Comparison of ENCODE assay signal across 8 cellular contexts in the genomic region with DNA sequence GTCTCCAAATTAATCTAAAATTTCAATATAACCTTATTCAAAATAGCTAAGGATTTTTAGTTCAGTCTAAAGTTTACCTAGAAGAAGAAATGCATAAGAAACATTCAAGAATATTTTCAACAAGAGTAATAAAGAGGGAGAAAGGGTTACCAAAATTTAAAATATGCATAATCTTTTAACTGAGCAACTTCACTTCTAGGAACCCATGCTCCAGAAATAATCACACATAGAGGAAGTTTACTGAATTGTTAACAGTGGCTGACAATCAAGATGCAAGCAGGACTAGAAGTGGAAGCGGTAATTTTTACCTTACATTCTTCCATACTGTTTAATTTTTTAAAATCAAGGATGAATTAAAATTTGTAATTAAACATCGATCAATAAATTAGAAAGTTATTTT. TPM values are rescaled to one million over a fixed set of nuclear protein-coding genes. Genes with fewer than 3 reads are reported as not detected.
DNase-seq lines count a peak whose midpoint lies in the region; ATAC-seq, FAIRE-seq and TF ChIP-seq lines count a peak whose summit lies in the region.

No MANE protein-coding gene starts in this region.

- H3K27ac ChIP-seq in keratinocyte (ENCODE audit: control insufficient read depth, insufficient read depth, low read length) (peak overlapping the region; percentile 100), transverse colon (peak overlapping the region; percentile 95 to 99 (median 98))

- H3K27me3 ChIP-seq in keratinocyte (ENCODE audit: control insufficient read depth, extremely low read depth, insufficient read depth, low read length): no peaks in the 10 kb centered on the region
- no peaks in the 10 kb centered on the region for H3K27me3 ChIP-seq in transverse colon

- dilution Hi-C loops in keratinocyte (cut with MboI; ENCODE audit: extremely low pct_ligation_motif_present, low sequenced_read_pairs): no loop called here

- H3K36me3 Mint-ChIP-seq in activated naive CD4-positive, alpha-beta T cell treated with anti-CD3 and anti-CD28 coated beads, Interleukin-2, amount 50 U/mL, for 24 hours: peaks cover 2% of the 10 kb centered on the region
- H3K36me3 Mint-ChIP-seq in activated CD4-positive, alpha-beta memory T cell treated with anti-CD3 and anti-CD28 coated beads, Interleukin-2, amount 10 ng/mL, durations not matched to agents 7 days and 5 days (ENCODE audit: low read depth): peaks cover 31% of the 10 kb centered on the region

- TF ChIP-seq CTCF in keratinocyte (optimal IDR thresholded peaks at IDR 0.05 in 1 of 3, IDR thresholded peaks at IDR 0.05 in 1 of 3, conservative IDR thresholded peaks at IDR 0.05 in 1 of 3; ENCODE audit: extremely low read depth in 1 of 3, insufficient read depth in 2 of 3, low read length in 3 of 3) (no peak), transverse colon (IDR thresholded peaks at IDR 0.05) (no peak)

- FAIRE-seq in keratinocyte (lab: Jason Lieb, UNC): no peak

- peak overlapping the region; percentile 96 for H3K27ac Mint-ChIP-seq in activated naive CD4-positive, alpha-beta T cell treated with anti-CD3 and anti-CD28 coated beads, Interleukin-2, amount 50 U/mL, for 24 hours
- peak overlapping the region; percentile 100 for H3K27ac Mint-ChIP-seq in activated CD4-positive, alpha-beta memory T cell treated with anti-CD3 and anti-CD28 coated beads, Interleukin-2, amount 10 ng/mL, durations not matched to agents 7 days and 5 days

- H3K4me2 ChIP-seq in keratinocyte (ENCODE audit: control insufficient read depth, extremely low read depth, insufficient read depth, low read depth, low read length): peak overlapping the region; percentile 90

- H3K4me3 ChIP-seq in keratinocyte (ENCODE audit: control insufficient read depth in 2 of 3, extremely low read depth in 1 of 3, insufficient read depth in 2 of 3, low read depth in 1 of 3, low read length in 3 of 3) (peak overlapping the region; percentile 91 to 97 (median 96)), transverse colon (peak overlapping the region in 3 of 4 donors; percentile 76 to 92 (median 77))

- peaks cover 61% of the 10 kb centered on the region for H3K79me2 ChIP-seq in keratinocyte (ENCODE audit: control insufficient read depth, insufficient read depth, low read length)

- no peak overlapping the region for H2AFZ ChIP-seq in keratinocyte (ENCODE audit: control insufficient read depth, low read length)

- H3K36me3 ChIP-seq in keratinocyte (ENCODE audit: control insufficient read depth in 2 of 2, extremely low read depth in 1 of 2, insufficient read depth in 2 of 2, low read length in 2 of 2) (no peaks in the 10 kb centered on the region), transverse colon (no peaks in the 10 kb centered on the region)

- in situ Hi-C loops in transverse colon (cut with MboI; ENCODE audit: low pct_ligation_motif_present in 1 of 4, low pct_unique_long_range_greater_than_20kb in 1 of 4, low sequenced_read_pairs in 3 of 4): loop anchor here in 2 of 4 donors (25.0 kb wide), 2 partner anchors 279 to 1021 kb away; a partner anchor contains a TSS

- peak overlapping the region; percentile 95 for H3K4me3 Mint-ChIP-seq in activated naive CD4-positive, alpha-beta T cell treated with anti-CD3 and anti-CD28 coated beads, Interleukin-2, amount 50 U/mL, for 24 hours
- peak overlapping the region; percentile 100 for H3K4me3 Mint-ChIP-seq in activated CD4-positive, alpha-beta memory T cell treated with anti-CD3 and anti-CD28 coated beads, Interleukin-2, amount 10 ng/mL, durations not matched to agents 7 days and 5 days

- DNase-seq in activated naive CD4-positive, alpha-beta T cell (lab: John Stamatoyannopoulos, UW): no peak
- DNase-seq in activated CD4-positive, alpha-beta memory T cell treated with anti-CD3 and anti-CD28 coated beads, Interleukin-2, amount 10 ng/mL, durations not matched to agents 7 days and 5 days: no peak
- DNase-seq in keratinocyte (ENCODE audit: low read depth, low spot score) (no peak), transverse colon (no peak), mesenteric fat pad (ENCODE audit: low spot score) (no peak)
- no peak for DNase-seq in activated CD8-positive, alpha-beta memory T cell treated with anti-CD3 and anti-CD28 coated beads for 24 hours

- intact Hi-C loops in transverse colon (cut with DNase I; ENCODE audit: low total_unique reads): loop anchor here (10.0 kb wide), 1 partner anchor 53 kb away; no protein-coding TSS in a partner anchor

- peak overlapping the region; percentile 96 for H3K9ac ChIP-seq in keratinocyte (ENCODE audit: control insufficient read depth, extremely low read depth, insufficient read depth, low read length)

- POLR2A ChIA-PET in activated CD4-positive, alpha-beta memory T cell treated with anti-CD3 and anti-CD28 coated beads, Interleukin-2, amount 10 ng/mL, durations not matched to agents 7 days and 5 days (lab: Charles Lee): no interaction called here

- ATAC-seq in GM21723 (IDR thresholded peaks at IDR 0.05; ENCODE audit: unreplicated experiment): no peak

- CTCF ChIA-PET in activated CD4-positive, alpha-beta memory T cell treated with anti-CD3 and anti-CD28 coated beads, Interleukin-2, amount 10 ng/mL, durations not matched to agents 7 days and 5 days (lab: Charles Lee): no interaction called here

- peaks cover 60% of the 10 kb centered on the region for H3K4me1 Mint-ChIP-seq in activated naive CD4-positive, alpha-beta T cell treated with anti-CD3 and anti-CD28 coated beads, Interleukin-2, amount 50 U/mL, for 24 hours
- H3K4me1 Mint-ChIP-seq in activated CD4-positive, alpha-beta memory T cell treated with anti-CD3 and anti-CD28 coated beads, Interleukin-2, amount 10 ng/mL, durations not matched to agents 7 days and 5 days: peaks cover 43% of the 10 kb centered on the region

- no peak for TF ChIP-seq POLR2A in transverse colon (IDR thresholded peaks at IDR 0.05)

- no peaks in the 10 kb centered on the region for H3K9me3 Mint-ChIP-seq in activated naive CD4-positive, alpha-beta T cell treated with anti-CD3 and anti-CD28 coated beads, Interleukin-2, amount 50 U/mL, for 24 hours
- no peaks in the 10 kb centered on the region for H3K9me3 Mint-ChIP-seq in activated CD4-positive, alpha-beta memory T cell treated with anti-CD3 and anti-CD28 coated beads, Interleukin-2, amount 10 ng/mL, durations not matched to agents 7 days and 5 days

- TF ChIP-seq EP300 in transverse colon (IDR thresholded peaks at IDR 0.05; ENCODE audit: low read depth): no peak

- H3K9me1 ChIP-seq in keratinocyte (ENCODE audit: control insufficient read depth, extremely low read depth, insufficient read depth, low read length): no peaks in the 10 kb centered on the region

- H3K4me1 ChIP-seq in keratinocyte (ENCODE audit: control insufficient read depth, extremely low read depth, insufficient read depth, low read length): peaks cover 25% of the 10 kb centered on the region
- peaks cover 15 to 67% (median 35%) of the 10 kb centered on the region in 4 donors for H3K4me1 ChIP-seq in transverse colon

- H3K9me3 ChIP-seq in keratinocyte (ENCODE audit: control insufficient read depth, low read depth, low read length): no peaks in the 10 kb centered on the region
- H3K9me3 ChIP-seq in transverse colon: no peaks in the 10 kb centered on the region

- H4K20me1 ChIP-seq in keratinocyte (ENCODE audit: control insufficient read depth, extremely low read depth, insufficient read depth, low read length): no peaks in the 10 kb centered on the region

- H3K27me3 Mint-ChIP-seq in activated naive CD4-positive, alpha-beta T cell treated with anti-CD3 and anti-CD28 coated beads, Interleukin-2, amount 50 U/mL, for 24 hours: no peaks in the 10 kb centered on the region
- no peaks in the 10 kb centered on the region for H3K27me3 Mint-ChIP-seq in activated CD4-positive, alpha-beta memory T cell treated with anti-CD3 and anti-CD28 coated beads, Interleukin-2, amount 10 ng/mL, durations not matched to agents 7 days and 5 days

- 9 to 22% methylated on average over 2 of the region's 2 CpGs for WGBS in transverse colon (ENCODE audit: low coverage in 1 of 2), 2 donors

RNA-seq across cellular contexts. Expression of a gene that starts 1.9 kb away (rescaled TPM):
- total RNA-seq in activated CD4-positive, alpha-beta memory T cell treated with anti-CD3 and anti-CD28 coated beads, Interleukin-2, amount 10 ng/mL, durations not matched to agents 7 days and 5 days: 10 to 100 TPM; 66.1 to 67.1 TPM
- polyA plus RNA-seq in keratinocyte: 28.1 to 49.3 TPM (median 38.5 TPM) in 3 replicates
- polyA plus RNA-seq in keratinocyte (2011; ENCODE audit: low read depth): 39.3 TPM
- 24.3 and 46.9 TPM in 2 replicates for polyA plus RNA-seq in keratinocyte (2011; cell fraction: cytosol; rRNA removed)
- 37.7 and 49.6 TPM in 2 replicates for polyA plus RNA-seq in keratinocyte (2011; cell fraction: nucleus; rRNA removed)
- polyA plus RNA-seq in keratinocyte (2012; ENCODE audit: low replicate concordance): 26.3 and 34.2 TPM in 2 replicates
- 17.2 to 67.4 TPM (median 42.4 TPM) in 3 replicates for polyA minus RNA-seq in keratinocyte
- 33.6 TPM for polyA minus RNA-seq in keratinocyte (2011; cell fraction: cytosol; rRNA and poly(A)+ RNA removed)
- 32.6 and 65.2 TPM in 2 replicates for polyA minus RNA-seq in keratinocyte (2011; cell fraction: nucleus; rRNA and poly(A)+ RNA removed)
- total RNA-seq in transverse colon (10 to 100 TPM; 62.5 to 93.8 (median 78.2) TPM), mesenteric fat pad (80.0 TPM)
